Comparison of ENCODE assay signal across 29 cellular contexts in the genomic region with DNA sequence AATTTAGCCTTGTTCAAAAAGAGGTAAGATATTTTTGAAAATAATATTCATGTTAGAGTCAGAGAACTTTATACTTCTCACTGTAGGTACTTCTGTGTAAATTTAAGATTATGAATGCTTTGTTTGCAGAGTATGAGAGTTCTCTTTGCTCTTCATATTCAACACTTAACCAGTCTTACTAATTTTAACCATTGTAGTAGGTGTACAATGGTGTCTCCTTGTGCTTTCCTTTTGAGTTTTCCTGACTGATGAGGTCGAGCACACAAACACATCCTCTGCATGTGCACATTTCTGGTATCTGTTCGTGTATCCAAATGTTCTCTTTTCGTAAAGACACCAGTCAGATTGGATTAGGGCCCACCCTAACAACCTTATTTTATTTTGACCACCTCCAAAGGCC.
"Had no signal": no experiment of that assay in that cellular context is flagged by ENCODE, and none has a peak within 500 bp of the region (broad histone marks: within the 10 kb centered on the region; RNA-seq: fewer than 3 reads in every experiment).

No MANE protein-coding gene starts in this region.

- H3K9me3 ChIP-seq: ascending aorta, gastrocnemius medialis, right atrium auricular region, suprapubic skin, tibial artery had no signal

- ATAC-seq: activated CD4-positive, CD25-positive, alpha-beta regulatory T cell treated with anti-CD3 and anti-CD28 coated beads, Interleukin-2, amount 50 U/mL, for 24 hours; gastrocnemius medialis; left colon; naive thymus-derived CD8-positive, alpha-beta T cell; SK-N-SH treated with all-trans-retinoic acid at 6 μM for 48 hours; T-helper 17 cell had no signal

- H3K27ac Mint-ChIP-seq: activated CD4-positive, alpha-beta T cell treated with anti-CD3 and anti-CD28 coated beads, Interleukin-2, amount 10 ng/mL, durations not matched to agents 7 days and 5 days; brain had no signal

- H3K4me3 ChIP-seq: ascending aorta, cardiac muscle cell, coronary artery, dorsolateral prefrontal cortex, gastrocnemius medialis, right atrium auricular region, suprapubic skin, tibial artery had no signal

- H3K4me1 ChIP-seq: right atrium auricular region, suprapubic skin had no signal

- H3K27me3 ChIP-seq: ascending aorta, cardiac muscle cell, dorsolateral prefrontal cortex, gastrocnemius medialis, right atrium auricular region, suprapubic skin, tibial artery had no signal

- DNase-seq: activated CD4-positive, alpha-beta T cell treated with anti-CD3 and anti-CD28 coated beads, Interleukin-2, amount 10 ng/mL, durations not matched to agents 7 days and 5 days; activated CD8-positive, alpha-beta memory T cell treated with anti-CD3 and anti-CD28 coated beads, Interleukin-2, amount 50 U/mL, for 48 hours; activated gamma-delta T cell; dorsolateral prefrontal cortex; effector memory CD4-positive, alpha-beta T cell; erythroblast; gastrocnemius medialis; glutamatergic neuron; islet precursor cell; left colon; mammary epithelial cell; midbrain; naive thymus-derived CD8-positive, alpha-beta T cell; stimulated activated CD4-positive, alpha-beta T cell treated with anti-CD3 and anti-CD28 coated beads, Interleukin-15, amount 100 ng/mL, for 24 hours; stimulated activated CD4-positive, alpha-beta T cell treated with anti-CD3 and anti-CD28 coated beads, Interleukin-2, amount 100 ng/mL, for 24 hours; stimulated activated naive CD4-positive, alpha-beta T cell; T-helper 17 cell; T1000; tibial artery; WERI-Rb-1 had no signal

- H3K27me3 Mint-ChIP-seq: activated CD4-positive, alpha-beta T cell treated with anti-CD3 and anti-CD28 coated beads, Interleukin-2, amount 10 ng/mL, durations not matched to agents 7 days and 5 days; activated naive CD8-positive, alpha-beta T cell; brain; naive thymus-derived CD8-positive, alpha-beta T cell; T-helper 17 cell had no signal

- H3K27ac ChIP-seq: ascending aorta, cardiac muscle cell, coronary artery, dorsolateral prefrontal cortex, right atrium auricular region, suprapubic skin, tibial artery, WERI-Rb-1 had no signal

- H3K36me3 ChIP-seq: cardiac muscle cell had no signal

- H3K4me3 Mint-ChIP-seq: activated CD4-positive, alpha-beta T cell treated with anti-CD3 and anti-CD28 coated beads, Interleukin-2, amount 10 ng/mL, durations not matched to agents 7 days and 5 days; activated naive CD8-positive, alpha-beta T cell; brain; naive thymus-derived CD8-positive, alpha-beta T cell; T-helper 17 cell had no signal
